1 cellular context compared by ENCODE assay signal in genomic region chr7:66606540-66607291, GRCh38.
TF ChIP-seq lines count a peak whose summit lies in the region.

No MANE protein-coding gene starts in this region.

TF ChIP-seq in H1, 55 proteins besides CTCF, POLR2A, EP300 and RAD21:
- peak in 1 of 2 experiments; percentile 48; a peak in 1 of 4 replicates for TF ChIP-seq SIN3A (conservative IDR thresholded peaks at IDR 0.05 in 1 of 2, IDR thresholded peaks at IDR 0.05 in 1 of 2; ENCODE audit: low read depth in 1 of 2, low read length in 2 of 2)
